ENCODE assay signal across 16 cellular contexts in the genomic region with DNA sequence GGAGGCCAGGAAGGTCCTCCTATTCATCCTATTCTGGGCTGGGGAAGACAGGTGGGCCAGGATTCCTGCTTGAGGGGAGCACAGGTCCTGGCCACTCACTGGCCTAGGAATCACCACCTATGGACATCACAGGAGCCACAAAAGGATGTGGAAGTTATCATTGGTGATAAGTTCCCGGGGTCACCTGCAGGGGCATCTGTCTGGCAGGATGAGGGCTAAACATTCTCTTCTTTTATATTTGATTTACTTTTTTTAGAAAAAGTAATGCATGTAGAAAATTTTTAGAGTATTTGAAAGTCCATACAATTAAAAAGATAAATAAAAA. TPM values are rescaled to one million over a fixed set of nuclear protein-coding genes. Genes with fewer than 3 reads are reported as not detected.
DNase-seq lines count a peak whose midpoint lies in the region; ATAC-seq and TF ChIP-seq lines count a peak whose summit lies in the region.
"Had no signal": no experiment of that assay in that cellular context is flagged by ENCODE, and none has a peak within 500 bp of the region (broad histone marks: within the 10 kb centered on the region; RNA-seq: fewer than 3 reads in every experiment).

No MANE protein-coding gene starts in this region.

- H3K27me3 ChIP-seq in body of pancreas = no peaks in the 10 kb centered on the region
- H3K27me3 ChIP-seq: cardiac muscle cell had no signal

- no peaks in the 10 kb centered on the region for H3K9me3 ChIP-seq in body of pancreas

- WGBS in body of pancreas, 2 donors = 0% methylated on average over 1 of the region's 1 CpG

- ATAC-seq in GM18867 (IDR thresholded peaks at IDR 0.05; ENCODE audit: unreplicated experiment) (peak; percentile 33), GM21619 (IDR thresholded peaks at IDR 0.05; ENCODE audit: unreplicated experiment) (peak; percentile 26), HG03139 (IDR thresholded peaks at IDR 0.05; ENCODE audit: unreplicated experiment) (peak; percentile 9), body of pancreas (no peak)

- no peaks in the 10 kb centered on the region for H3K27me3 Mint-ChIP-seq in activated CD4-positive, alpha-beta T cell treated with anti-CD3 and anti-CD28 coated beads, Interleukin-2, amount 10 ng/mL, durations not matched to agents 24 days and 14 days

- H3K4me3 Mint-ChIP-seq in activated CD4-positive, alpha-beta T cell treated with anti-CD3 and anti-CD28 coated beads, Interleukin-2, amount 10 ng/mL, durations not matched to agents 24 days and 14 days = no peak overlapping the region
- H3K4me3 Mint-ChIP-seq: HFFc6 had no signal

- no peak overlapping the region for H3K27ac Mint-ChIP-seq in activated CD4-positive, alpha-beta T cell treated with anti-CD3 and anti-CD28 coated beads, Interleukin-2, amount 10 ng/mL, durations not matched to agents 24 days and 14 days
- H3K27ac Mint-ChIP-seq: HFFc6 had no signal

- no peaks in the 10 kb centered on the region for H3K9me3 Mint-ChIP-seq in activated CD4-positive, alpha-beta T cell treated with anti-CD3 and anti-CD28 coated beads, Interleukin-2, amount 10 ng/mL, durations not matched to agents 24 days and 14 days

- H3K4me3 ChIP-seq in epithelial cell of proximal tubule (ENCODE audit: low read depth, low read length) = no peak overlapping the region
- no peak overlapping the region for H3K4me3 ChIP-seq in body of pancreas
- H3K4me3 ChIP-seq: cardiac muscle cell had no signal

- no peaks in the 10 kb centered on the region for H3K4me1 ChIP-seq in body of pancreas

- TF ChIP-seq POLR2A in body of pancreas (IDR thresholded peaks at IDR 0.05) = no peak

- TF ChIP-seq CTCF in epithelial cell of proximal tubule (conservative IDR thresholded peaks at IDR 0.05; ENCODE audit: low read depth, low read length) (peak; percentile 6), body of pancreas (IDR thresholded peaks at IDR 0.05) (no peak)

- H3K36me3 ChIP-seq in body of pancreas (replicated peaks in 1 of 2; ENCODE audit: insufficient read depth in 1 of 2, low read depth in 2 of 2) = no peaks in the 10 kb centered on the region
- H3K36me3 ChIP-seq: cardiac muscle cell had no signal

- no peaks in the 10 kb centered on the region for H3K4me1 Mint-ChIP-seq in activated CD4-positive, alpha-beta T cell treated with anti-CD3 and anti-CD28 coated beads, Interleukin-2, amount 10 ng/mL, durations not matched to agents 24 days and 14 days

- intact Hi-C loops in activated CD4-positive, alpha-beta T cell treated with anti-CD3 and anti-CD28 coated beads, Interleukin-2, amount 10 ng/mL, durations not matched to agents 24 days and 14 days (cut with micrococcal nuclease) = no loop called here
- intact Hi-C loops in posterior vena cava (cut with DNase I) (loop anchor here in 1 of 2 donors (5.0 kb wide), 2 partner anchors 1638 to 1733 kb away; no protein-coding TSS in a partner anchor), body of pancreas (cut with DNase I) (no loop called here)

- DNase-seq in epithelial cell of proximal tubule (ENCODE audit: low read depth) (no peak), cerebellar cortex (ENCODE audit: low spot score) (no peak), posterior vena cava (ENCODE audit: low spot score) (no peak), body of pancreas (no peak)
- DNase-seq in activated CD4-positive, alpha-beta T cell treated with anti-CD3 and anti-CD28 coated beads, Interleukin-2, amount 10 ng/mL, durations not matched to agents 24 days and 14 days = no peak
- DNase-seq: activated CD4-positive, alpha-beta T cell treated with anti-CD3 and anti-CD28 coated beads for 1 hour; activated effector memory CD4-positive, alpha-beta T cell treated with anti-CD3 and anti-CD28 coated beads, Interleukin-2, amount 50 U/mL, for 16 hours; HFFc6; midbrain; NCI-H446 treated with DMSO at 0.1 percent for 48 hours; Right ventricle myocardium superior had no signal

- no peak overlapping the region for H3K27ac ChIP-seq in body of pancreas
- H3K27ac ChIP-seq: cardiac muscle cell had no signal

- H3K36me3 Mint-ChIP-seq in activated CD4-positive, alpha-beta T cell treated with anti-CD3 and anti-CD28 coated beads, Interleukin-2, amount 10 ng/mL, durations not matched to agents 24 days and 14 days (ENCODE audit: low read depth) = no peaks in the 10 kb centered on the region

RNA-seq across cellular contexts. Expression of a gene that starts 33.2 kb away (rescaled TPM):
- total RNA-seq in epithelial cell of proximal tubule (4.2 and 5.4 TPM in 2 replicates), posterior vena cava (10 to 100 TPM in 1 of 2 donors, 1 to 10 TPM in 1; 9.3 to 13.5 TPM), body of pancreas (10 to 100 TPM; 10.1 to 29.7 TPM)
- total RNA-seq in activated CD4-positive, alpha-beta T cell treated with anti-CD3 and anti-CD28 coated beads, Interleukin-2, amount 10 ng/mL, durations not matched to agents 24 days and 14 days = 32.6 and 35.4 TPM in 2 replicates
- total RNA-seq: HFFc6, LHCN-M2 had no signal
